Comparison of ENCODE assay signal across 26 cellular contexts in the genomic region with DNA sequence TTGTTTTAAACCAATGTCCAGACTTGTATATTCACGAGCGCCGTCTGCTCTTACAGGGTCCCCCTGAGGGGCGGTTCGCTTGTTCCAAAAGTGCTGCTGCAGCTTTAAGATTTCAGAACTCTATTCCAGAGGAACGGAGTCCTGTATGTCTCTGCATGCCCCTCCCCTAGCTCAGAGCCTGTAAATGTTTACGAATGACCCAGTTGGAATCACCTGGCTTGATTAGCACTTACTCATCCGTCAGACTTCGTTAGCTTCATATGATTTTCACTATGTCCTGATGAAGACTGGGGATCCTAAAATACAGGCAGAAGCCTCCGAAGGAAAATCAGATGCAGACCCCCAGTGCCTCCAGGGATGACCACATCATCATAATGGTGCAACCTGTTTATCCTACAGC. TPM values are rescaled to one million over a fixed set of nuclear protein-coding genes. Genes with fewer than 3 reads are reported as not detected.
"Had no signal": no experiment of that assay in that cellular context is flagged by ENCODE, and none has a peak within 500 bp of the region (broad histone marks: within the 10 kb centered on the region; RNA-seq: fewer than 3 reads in every experiment).

No MANE protein-coding gene starts in this region.

- H3K4me1 ChIP-seq: SJCRH30 had no signal

- H3K27ac ChIP-seq: cardiac muscle cell, KMS-11, PC-9, SJCRH30, VCaP had no signal

- ATAC-seq: activated T-helper 17 cell treated with anti-CD3 and anti-CD28 coated beads, Interleukin-2, amount 50 U/mL, for 72 hours had no signal

- DNase-seq: activated CD4-positive, alpha-beta memory T cell treated with anti-CD3 and anti-CD28 coated beads for 36 hours; activated CD4-positive, alpha-beta T cell treated with anti-CD3 and anti-CD28 coated beads, Interleukin-2, amount 10 ng/mL, durations not matched to agents 7 days and 5 days; activated CD4-positive, CD25-positive, alpha-beta regulatory T cell; activated gamma-delta T cell; activated naive CD4-positive, alpha-beta T cell treated with anti-CD3 and anti-CD28 coated beads for 36 hours; activated T-cell treated with anti-CD3 and anti-CD28 coated beads for 4 hours; activated T-cell treated with anti-CD3 and anti-CD28 coated beads, Interleukin-2, amount 50 U/mL, for 48 hours; amygdala; NCI-H1092; NCI-H1436 treated with DMSO at 0.1 percent for 48 hours; NCI-H1930; NCI-H2107; NCI-H2171 treated with DMSO at 0.1 percent for 48 hours; NCI-H226; NCI-H526; PC-9; Right ventricle myocardium superior; SJCRH30; SK-N-SH; T-helper 1 cell had no signal

RNA-seq across cellular contexts. Expression of gene CHST15, which starts 4.5 kb away (rescaled TPM):
- total RNA-seq: activated CD4-positive, alpha-beta T cell treated with anti-CD3 and anti-CD28 coated beads, Interleukin-2, amount 10 ng/mL, durations not matched to agents 7 days and 5 days; activated CD8-positive, alpha-beta memory T cell treated with anti-CD3 and anti-CD28 coated beads for 36 hours; T-helper 2 cell treated with Interferon-gamma antibody and Interleukin-4, amounts not matched to agents 100 ng/mL and 5 ng/mL, for 36 hours had no signal
